ENCODE assay signal across 8 cellular contexts in the genomic region with DNA sequence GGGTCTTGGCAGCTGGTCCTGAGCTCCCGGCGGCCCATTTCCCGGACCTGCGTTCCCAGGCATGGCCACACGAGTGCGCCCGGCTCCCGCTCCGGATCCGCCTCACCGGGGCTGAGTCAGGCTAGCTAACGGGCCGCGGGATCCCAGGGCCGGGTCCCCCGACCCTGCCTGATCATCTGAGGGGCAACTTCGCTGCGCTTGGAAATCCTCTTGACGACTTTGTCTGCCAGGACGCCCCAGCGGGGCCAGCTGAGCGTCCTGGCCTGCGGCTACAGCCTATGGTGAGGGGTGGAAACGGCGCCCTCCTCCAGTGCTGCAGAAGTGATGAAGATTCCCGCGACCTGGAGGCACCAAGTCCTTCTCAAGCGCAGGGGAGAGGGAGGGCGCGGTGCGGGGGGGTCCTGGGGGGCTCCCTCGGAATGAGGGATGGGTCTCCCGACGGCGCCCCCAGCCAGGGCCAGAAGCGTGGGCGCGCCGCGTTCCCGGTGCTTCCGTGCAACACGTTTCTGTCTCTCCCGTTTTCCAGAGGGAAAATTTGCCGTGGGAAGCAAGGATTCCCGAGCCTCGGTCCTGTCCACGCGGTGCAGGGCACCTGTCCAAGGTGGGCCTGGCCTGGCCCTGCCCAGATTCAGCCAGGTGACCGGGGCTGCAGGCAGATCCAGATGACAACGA.
A peak's percentile ranks its signal among the peaks of the same experiment; 100 is the strongest.
DNase-seq lines count a peak whose midpoint lies in the region; ATAC-seq and TF ChIP-seq lines count a peak whose summit lies in the region.

No MANE protein-coding gene starts in this region.

- H3K27ac Mint-ChIP-seq in endothelial cell (ENCODE audit: unreplicated experiment), result no peak overlapping the region

- intact Hi-C loops in mucosa of descending colon (cut with DNase I, micrococcal nuclease), result loop anchor here (10.0 kb wide), 1 partner anchor 1834 kb away; no protein-coding TSS in a partner anchor

- H3K27me3 Mint-ChIP-seq in endothelial cell (ENCODE audit: unreplicated experiment), result peaks cover 5% of the 10 kb centered on the region

- no peaks in the 10 kb centered on the region for H3K9me3 Mint-ChIP-seq in endothelial cell (ENCODE audit: unreplicated experiment)

- in situ Hi-C loops in GM13977 (cut with MboI; ENCODE audit: low pct_unique_long_range_greater_than_20kb, low sequenced_read_pairs, unreplicated experiment), result loop anchor here (10.0 kb wide), 1 partner anchor 276 kb away; no protein-coding TSS in a partner anchor

- TF ChIP-seq CTCF in GM13977 (IDR thresholded peaks at IDR 0.05; ENCODE audit: extremely low read depth, insufficient read depth, missing control alignments) (peak; percentile 91), endothelial cell (IDR thresholded peaks at IDR 0.05; ENCODE audit: unreplicated experiment) (peak; percentile 79), mucosa of descending colon (IDR thresholded peaks at IDR 0.05) (peak; percentile 65)

- ATAC-seq in HG02588 (IDR thresholded peaks at IDR 0.05; ENCODE audit: unreplicated experiment) (peak; percentile 92), mucosa of descending colon (peak; percentile 81)

- DNase-seq in GM13977 (ENCODE audit: low spot score), result peak; percentile 79
- peak; percentile 5 for DNase-seq in NCI-H128 (lab: John Stamatoyannopoulos, UW; ENCODE audit: unreplicated experiment)
- peak; percentile 40 to 59 (median 49) for DNase-seq in activated CD8-positive, alpha-beta memory T cell treated with anti-CD3 and anti-CD28 coated beads for 48 hours (ENCODE audit: low read depth in 2 of 3, low spot score in 2 of 3)
- DNase-seq in endothelial cell (ENCODE audit: low spot score), result peak; percentile 89
- peak; percentile 56 to 68 (median 61) for DNase-seq in mucosa of descending colon
- DNase-seq in stimulated activated CD8-positive, alpha-beta memory T cell treated with anti-CD3 and anti-CD28 coated beads, Interleukin-4, amount 100 ng/mL, for 24 hours (ENCODE audit: low read depth), result peak; percentile 51
- DNase-seq in NCI-H446 treated with DMSO at 0.1 percent for 48 hours (lab: John Stamatoyannopoulos, UW), result no peak

- no peak overlapping the region for H3K4me3 ChIP-seq in mucosa of descending colon

- H3K36me3 ChIP-seq in mucosa of descending colon (ENCODE audit: low read depth), result no peaks in the 10 kb centered on the region

- peaks cover 17% of the 10 kb centered on the region for H3K4me1 Mint-ChIP-seq in endothelial cell (ENCODE audit: unreplicated experiment)

- H3K4me3 Mint-ChIP-seq in endothelial cell (ENCODE audit: unreplicated experiment), result peak overlapping the region; percentile 49

- no peaks in the 10 kb centered on the region for H3K36me3 Mint-ChIP-seq in endothelial cell (ENCODE audit: low read depth, unreplicated experiment)

- no peaks in the 10 kb centered on the region for H3K9me3 ChIP-seq in mucosa of descending colon

- peaks cover 6% of the 10 kb centered on the region for H3K4me1 ChIP-seq in mucosa of descending colon (ENCODE audit: low read depth)
